8 cellular contexts compared by ENCODE assay signal in the genomic region with DNA sequence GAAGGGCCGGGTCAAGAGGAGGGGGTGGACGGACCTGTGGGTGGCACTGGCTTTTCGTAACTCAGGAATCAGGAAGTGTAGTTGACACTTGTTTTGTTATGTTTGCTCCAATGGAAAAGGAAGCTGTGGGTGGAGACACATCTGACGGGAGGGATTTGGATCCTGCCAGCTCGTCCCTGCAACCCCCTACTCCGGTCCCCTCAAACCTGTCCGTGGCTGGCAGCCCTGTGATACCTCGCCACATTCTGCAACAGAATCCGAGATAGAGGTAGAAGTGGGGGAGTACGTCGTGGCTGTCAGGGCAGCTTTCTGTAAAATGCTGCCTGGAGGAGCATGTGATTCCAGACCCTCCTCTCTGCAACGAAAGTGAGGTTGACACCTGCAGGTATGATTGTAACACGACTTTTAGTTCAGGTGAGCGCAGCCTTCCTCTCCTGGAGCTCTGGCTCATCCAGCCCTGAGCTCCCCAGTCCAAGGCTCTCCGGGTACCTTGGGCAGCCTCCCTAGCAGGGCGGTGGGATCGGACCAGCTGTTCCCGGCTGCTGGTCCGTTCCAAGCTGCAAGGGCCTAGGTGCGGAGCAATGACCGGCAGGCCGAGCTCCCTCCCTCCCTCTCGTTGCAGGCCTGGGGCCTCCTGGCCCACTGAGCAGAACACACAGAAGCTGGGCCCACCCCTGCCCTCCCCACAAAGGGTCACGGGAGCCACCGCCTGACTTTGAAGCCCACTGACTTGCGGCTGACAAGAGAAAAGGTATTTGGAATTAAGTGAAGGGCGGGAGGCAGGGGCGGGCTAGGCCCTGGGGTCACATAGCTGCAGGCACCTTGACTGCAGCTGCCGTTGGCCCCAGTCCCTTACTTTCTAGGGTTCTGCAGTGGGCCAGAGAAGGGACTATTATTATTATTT.
DNase-seq lines count a peak whose midpoint lies in the region; ATAC-seq and TF ChIP-seq lines count a peak whose summit lies in the region.

No MANE protein-coding gene starts in this region.

- no peaks in the 10 kb centered on the region for H3K36me3 Mint-ChIP-seq in activated naive CD4-positive, alpha-beta T cell treated with anti-CD3 and anti-CD28 coated beads for 36 hours (ENCODE audit: low read depth)
- no peaks in the 10 kb centered on the region for H3K36me3 Mint-ChIP-seq in activated naive CD4-positive, alpha-beta T cell treated with anti-CD3 and anti-CD28 coated beads, Interleukin-2, amount 10 ng/mL, durations not matched to agents 7 days and 5 days
- H3K36me3 Mint-ChIP-seq in endothelial cell (ENCODE audit: low read depth, unreplicated experiment): peaks cover 4% of the 10 kb centered on the region

- H3K27ac Mint-ChIP-seq in activated naive CD4-positive, alpha-beta T cell treated with anti-CD3 and anti-CD28 coated beads for 36 hours: no peak overlapping the region
- H3K27ac Mint-ChIP-seq in activated naive CD4-positive, alpha-beta T cell treated with anti-CD3 and anti-CD28 coated beads, Interleukin-2, amount 10 ng/mL, durations not matched to agents 7 days and 5 days: no peak overlapping the region
- H3K27ac Mint-ChIP-seq in endothelial cell (ENCODE audit: unreplicated experiment): peak overlapping the region; percentile 64

- no peak overlapping the region for H3K4me3 ChIP-seq in mucosa of stomach (ENCODE audit: low read length)
- H3K4me3 ChIP-seq in effector memory CD4-positive, alpha-beta T cell (ENCODE audit: insufficient read depth, low read depth, low read length, poor library complexity, severe bottlenecking): no peak overlapping the region

- CTCF ChIA-PET in activated naive CD4-positive, alpha-beta T cell treated with anti-CD3 and anti-CD28 coated beads for 36 hours (lab: Charles Lee): interaction anchor here (0.5 kb wide), 1 partner anchor 11 kb away, joined by 3 read pairs; no protein-coding TSS in a partner anchor
- CTCF ChIA-PET in activated naive CD4-positive, alpha-beta T cell treated with anti-CD3 and anti-CD28 coated beads, Interleukin-2, amount 10 ng/mL, durations not matched to agents 7 days and 5 days (lab: Charles Lee): no interaction called here

- H3K27me3 Mint-ChIP-seq in activated naive CD4-positive, alpha-beta T cell treated with anti-CD3 and anti-CD28 coated beads for 36 hours (ENCODE audit: low read depth): no peaks in the 10 kb centered on the region
- H3K27me3 Mint-ChIP-seq in activated naive CD4-positive, alpha-beta T cell treated with anti-CD3 and anti-CD28 coated beads, Interleukin-2, amount 10 ng/mL, durations not matched to agents 7 days and 5 days: peaks cover 17% of the 10 kb centered on the region
- peaks cover 10% of the 10 kb centered on the region for H3K27me3 Mint-ChIP-seq in endothelial cell (ENCODE audit: unreplicated experiment)

- H3K27ac ChIP-seq in effector memory CD4-positive, alpha-beta T cell (ENCODE audit: insufficient read depth, low read length, poor library complexity, severe bottlenecking): no peak overlapping the region

- no peak overlapping the region for H3K4me3 Mint-ChIP-seq in activated naive CD4-positive, alpha-beta T cell treated with anti-CD3 and anti-CD28 coated beads for 36 hours
- H3K4me3 Mint-ChIP-seq in activated naive CD4-positive, alpha-beta T cell treated with anti-CD3 and anti-CD28 coated beads, Interleukin-2, amount 10 ng/mL, durations not matched to agents 7 days and 5 days: no peak overlapping the region
- peak overlapping the region; percentile 74 for H3K4me3 Mint-ChIP-seq in endothelial cell (ENCODE audit: unreplicated experiment)

- no peak for ATAC-seq in HG02938 (IDR thresholded peaks at IDR 0.05; ENCODE audit: unreplicated experiment)

- H3K36me3 ChIP-seq in mucosa of stomach (ENCODE audit: control insufficient read depth, insufficient read depth, low read length): no peaks in the 10 kb centered on the region
- no peaks in the 10 kb centered on the region for H3K36me3 ChIP-seq in effector memory CD4-positive, alpha-beta T cell (ENCODE audit: control insufficient read depth, insufficient read depth, low read length)

- TF ChIP-seq CTCF in endothelial cell (IDR thresholded peaks at IDR 0.05; ENCODE audit: unreplicated experiment): no peak

- no peaks in the 10 kb centered on the region for H3K9me3 ChIP-seq in mucosa of stomach (ENCODE audit: control insufficient read depth, low read length)
- no peaks in the 10 kb centered on the region for H3K9me3 ChIP-seq in effector memory CD4-positive, alpha-beta T cell (ENCODE audit: control insufficient read depth, low read length)

- no peaks in the 10 kb centered on the region for H3K4me1 Mint-ChIP-seq in activated naive CD4-positive, alpha-beta T cell treated with anti-CD3 and anti-CD28 coated beads for 36 hours (ENCODE audit: low read depth)
- H3K4me1 Mint-ChIP-seq in activated naive CD4-positive, alpha-beta T cell treated with anti-CD3 and anti-CD28 coated beads, Interleukin-2, amount 10 ng/mL, durations not matched to agents 7 days and 5 days: no peaks in the 10 kb centered on the region
- H3K4me1 Mint-ChIP-seq in endothelial cell (ENCODE audit: unreplicated experiment): peaks cover 6% of the 10 kb centered on the region

- H3K27me3 ChIP-seq in mucosa of stomach (ENCODE audit: control insufficient read depth, insufficient read depth, low read length): no peaks in the 10 kb centered on the region
- no peaks in the 10 kb centered on the region for H3K27me3 ChIP-seq in effector memory CD4-positive, alpha-beta T cell (replicated peaks; ENCODE audit: control insufficient read depth, insufficient read depth, low read length, poor library complexity, severe bottlenecking)

- intact Hi-C loops in activated naive CD4-positive, alpha-beta T cell treated with anti-CD3 and anti-CD28 coated beads for 36 hours (cut with micrococcal nuclease): no loop called here

- H3K4me1 ChIP-seq in mucosa of stomach (ENCODE audit: control insufficient read depth, insufficient read depth, low read length): peaks cover 13% of the 10 kb centered on the region
- no peaks in the 10 kb centered on the region for H3K4me1 ChIP-seq in effector memory CD4-positive, alpha-beta T cell (ENCODE audit: control insufficient read depth, insufficient read depth, low read length, poor library complexity, severe bottlenecking)

- no peaks in the 10 kb centered on the region for H3K9me3 Mint-ChIP-seq in activated naive CD4-positive, alpha-beta T cell treated with anti-CD3 and anti-CD28 coated beads for 36 hours
- H3K9me3 Mint-ChIP-seq in activated naive CD4-positive, alpha-beta T cell treated with anti-CD3 and anti-CD28 coated beads, Interleukin-2, amount 10 ng/mL, durations not matched to agents 7 days and 5 days: no peaks in the 10 kb centered on the region
- no peaks in the 10 kb centered on the region for H3K9me3 Mint-ChIP-seq in endothelial cell (ENCODE audit: unreplicated experiment)

- peak overlapping the region; percentile 17 for H3K9ac ChIP-seq in mucosa of stomach (ENCODE audit: low read length)

- DNase-seq in activated naive CD4-positive, alpha-beta T cell treated with anti-CD3 and anti-CD28 coated beads for 36 hours: peak; percentile 2
- no peak for DNase-seq in activated naive CD4-positive, alpha-beta T cell treated with anti-CD3 and anti-CD28 coated beads, Interleukin-2, amount 10 ng/mL, durations not matched to agents 7 days and 5 days
- DNase-seq in endothelial cell (ENCODE audit: low spot score): no peak
- DNase-seq in ureter (ENCODE audit: low spot score): peak; percentile 41
- no peak for DNase-seq in GM19240 (ENCODE audit: insufficient read length, low spot score)
- no peak for DNase-seq in effector memory CD4-positive, alpha-beta T cell

Comparison
In these comparisons a context has a peak if more than half of its experiments do, and no peak if none do; other contexts are left out.
1. DNase-seq: peak in activated naive CD4-positive, alpha-beta T cell treated with anti-CD3 and anti-CD28 coated beads for 36 hours (single experiment) and ureter (single experiment); none in activated naive CD4-positive, alpha-beta T cell treated with anti-CD3 and anti-CD28 coated beads, Interleukin-2, amount 10 ng/mL, durations not matched to agents 7 days and 5 days (single experiment), endothelial cell (single experiment), GM19240 (single experiment) and effector memory CD4-positive, alpha-beta T cell (0 of 3).